In the genomic region with DNA sequence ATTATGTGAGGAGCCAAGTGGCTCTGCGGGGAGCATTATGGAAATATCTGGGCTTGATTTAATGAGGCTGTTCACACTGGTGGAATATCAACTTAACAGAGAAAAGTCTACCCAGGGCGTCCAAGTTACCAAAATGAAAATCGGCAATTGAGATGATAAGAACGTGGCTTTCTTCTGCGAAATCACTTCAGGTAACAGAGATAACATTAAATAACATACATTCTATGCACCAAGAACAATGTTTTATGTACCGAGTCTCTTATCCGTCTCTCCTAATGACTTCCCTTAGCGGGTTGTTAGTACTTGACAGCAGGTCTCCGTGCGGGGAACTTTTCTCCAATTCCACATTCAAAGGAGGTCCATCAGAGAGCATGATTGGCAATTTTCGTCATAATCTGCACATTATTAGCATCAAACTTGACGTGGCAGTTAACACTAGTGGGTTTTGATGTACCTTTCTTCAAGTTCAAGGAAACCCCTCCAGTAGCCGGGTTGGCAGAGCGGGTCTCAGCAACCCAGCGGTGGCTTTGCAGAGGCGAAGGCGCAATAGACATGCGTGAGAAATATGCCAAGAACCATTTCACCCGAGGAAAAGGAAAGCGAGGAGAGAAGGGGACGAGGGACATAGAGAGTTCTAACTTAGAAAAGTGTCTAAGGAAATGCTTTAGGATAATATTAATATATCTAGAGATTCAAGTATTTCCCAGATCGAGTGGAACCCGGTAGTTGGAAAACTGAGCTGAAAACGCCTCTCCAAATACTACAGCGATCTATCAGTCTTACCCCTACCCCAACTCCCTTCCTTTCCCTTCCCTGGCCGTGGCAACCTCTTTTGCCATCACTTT, we compare ENCODE assay signal across 13 cellular contexts. TPM values are rescaled to one million over a fixed set of nuclear protein-coding genes. Genes with fewer than 3 reads are reported as not detected.
DNase-seq lines count a peak whose midpoint lies in the region; ATAC-seq, FAIRE-seq and TF ChIP-seq lines count a peak whose summit lies in the region.
"Had no signal": no experiment of that assay in that cellular context is flagged by ENCODE, and none has a peak within 500 bp of the region (broad histone marks: within the 10 kb centered on the region; RNA-seq: fewer than 3 reads in every experiment).

No MANE protein-coding gene starts in this region.

- H3K9ac ChIP-seq in endothelial cell of umbilical vein (replicated peaks; ENCODE audit: extremely low read depth, insufficient read depth, low read length) (no peak overlapping the region), skeletal muscle satellite cell (ENCODE audit: low read depth, low read length) (no peak overlapping the region)

- peaks cover 89% of the 10 kb centered on the region for H3K27me3 Mint-ChIP-seq in activated T-cell treated with anti-CD3 and anti-CD28 coated beads, Interleukin-2, amount 50 U/mL, for 24 hours

- dilution Hi-C loops in endothelial cell of umbilical vein (cut with MboI; ENCODE audit: extremely low pct_ligation_motif_present, low sequenced_read_pairs), result no loop called here

- H3K4me1 ChIP-seq in endothelial cell of umbilical vein (ENCODE audit: control insufficient read depth, extremely low read depth, insufficient read depth, low read length) (no peaks in the 10 kb centered on the region), skeletal muscle satellite cell (ENCODE audit: control insufficient read depth, insufficient read depth, low read length) (peaks cover 13% of the 10 kb centered on the region)

- no peak for FAIRE-seq in endothelial cell of umbilical vein (lab: Jason Lieb, UNC)

- H3K27me3 ChIP-seq in endothelial cell of umbilical vein (ENCODE audit: control insufficient read depth in 2 of 2, insufficient read depth in 2 of 2, low read length in 2 of 2) (peaks cover 79 to 97% of the 10 kb centered on the region in 2 experiments), skeletal muscle satellite cell (ENCODE audit: control insufficient read depth, insufficient read depth, low read length) (peaks cover 97% of the 10 kb centered on the region)

- peaks cover 9% of the 10 kb centered on the region for H3K36me3 Mint-ChIP-seq in activated T-cell treated with anti-CD3 and anti-CD28 coated beads, Interleukin-2, amount 50 U/mL, for 24 hours (ENCODE audit: low read depth)

- CTCF ChIA-PET in endothelial cell of umbilical vein (lab: Charles Lee), result interaction anchor here (1.3 to 2.8 kb wide), 5 partner anchors 7 to 771 kb away, joined by 3 to 19 read pairs (median 10); no protein-coding TSS in a partner anchor

- peaks cover 2% of the 10 kb centered on the region for H4K20me1 ChIP-seq in endothelial cell of umbilical vein (replicated peaks; ENCODE audit: control insufficient read depth, extremely low read depth, insufficient read depth, low read length)

- no peak for TF ChIP-seq CTCF in endothelial cell of umbilical vein (IDR thresholded peaks at IDR 0.05; ENCODE audit: extremely low read depth in 1 of 2, insufficient read depth in 1 of 2, low read depth in 1 of 2, low read length in 2 of 2)

- intact Hi-C loops in endothelial cell of umbilical vein (cut with micrococcal nuclease), result no loop called here

- no peak for ATAC-seq in GM18873 (IDR thresholded peaks at IDR 0.05; ENCODE audit: low FRiP score, unreplicated experiment)

- peaks cover 20% of the 10 kb centered on the region for H3K9me3 Mint-ChIP-seq in activated T-cell treated with anti-CD3 and anti-CD28 coated beads, Interleukin-2, amount 50 U/mL, for 24 hours

- no peak overlapping the region for H3K27ac ChIP-seq in endothelial cell of umbilical vein (ENCODE audit: insufficient read depth, low read depth, low read length)
- H3K27ac ChIP-seq: stomach had no signal

- H3K9me1 ChIP-seq in endothelial cell of umbilical vein (replicated peaks; ENCODE audit: control insufficient read depth, extremely low read depth, insufficient read depth, low read length), result no peaks in the 10 kb centered on the region

- TF ChIP-seq POLR2A in endothelial cell of umbilical vein (IDR thresholded peaks at IDR 0.05; ENCODE audit: low read depth, low read length), result no peak

- BruUV-seq in endothelial cell of umbilical vein (replicated peaks; lab: Mats Ljungman, UMichigan), result no TSS peak

- no peak overlapping the region for H2AFZ ChIP-seq in endothelial cell of umbilical vein (ENCODE audit: low read depth, low read length)

- H3K4me1 Mint-ChIP-seq in activated T-cell treated with anti-CD3 and anti-CD28 coated beads, Interleukin-2, amount 50 U/mL, for 24 hours (ENCODE audit: low read depth), result peaks cover 18% of the 10 kb centered on the region

- H3K4me2 ChIP-seq in endothelial cell of umbilical vein (ENCODE audit: insufficient read depth, low read length), result no peak overlapping the region
- peak overlapping the region; percentile 66 for H3K4me2 ChIP-seq in skeletal muscle satellite cell (ENCODE audit: low read length)

- H3K36me3 ChIP-seq in endothelial cell of umbilical vein (ENCODE audit: control insufficient read depth in 2 of 2, extremely low read depth in 1 of 2, insufficient read depth in 2 of 2, low read length in 2 of 2) (no peaks in the 10 kb centered on the region), skeletal muscle satellite cell (ENCODE audit: insufficient read depth, low read length) (no peaks in the 10 kb centered on the region)
- H3K36me3 ChIP-seq: stomach had no signal

- POLR2A ChIA-PET in endothelial cell of umbilical vein (lab: Charles Lee), result no interaction called here

- DNase-seq in activated T-cell treated with anti-CD3 and anti-CD28 coated beads, Interleukin-2, amount 50 U/mL, for 24 hours, result no peak
- no peak for DNase-seq in activated T-cell treated with anti-CD3 and anti-CD28 coated beads, Interleukin-2, amount 50 U/mL, for 48 hours
- DNase-seq in NCI-H2227 treated with DMSO at 0.1 percent for 48 hours (lab: John Stamatoyannopoulos, UW) (peak; percentile 46), endothelial cell of umbilical vein (ENCODE audit: low read depth, low spot score) (no peak), SW480 (ENCODE audit: low spot score) (no peak)
- DNase-seq in activated effector memory CD4-positive, alpha-beta T cell treated with Interleukin-2 at 50 U/mL for 16 hours, result no peak
- DNase-seq: midbrain, stomach had no signal

- H3K79me2 ChIP-seq in endothelial cell of umbilical vein (ENCODE audit: control insufficient read depth, insufficient read depth, low read length), result no peaks in the 10 kb centered on the region

- H3K9me3 ChIP-seq in endothelial cell of umbilical vein (replicated peaks; ENCODE audit: control insufficient read depth, insufficient read depth, low read length), result no peaks in the 10 kb centered on the region
- peaks cover 7% of the 10 kb centered on the region for H3K9me3 ChIP-seq in skeletal muscle satellite cell (replicated peaks; ENCODE audit: low read length)

- H3K4me3 Mint-ChIP-seq in activated T-cell treated with anti-CD3 and anti-CD28 coated beads, Interleukin-2, amount 50 U/mL, for 24 hours, result peak overlapping the region; percentile 43

- H3K27ac Mint-ChIP-seq in activated T-cell treated with anti-CD3 and anti-CD28 coated beads, Interleukin-2, amount 50 U/mL, for 24 hours, result peak overlapping the region; percentile 80

- H3K4me3 ChIP-seq in endothelial cell of umbilical vein (replicated peaks in 1 of 3; ENCODE audit: insufficient read depth in 1 of 3, low read depth in 1 of 3, low read length in 3 of 3) (no peak overlapping the region), skeletal muscle satellite cell (ENCODE audit: low read length) (no peak overlapping the region)

RNA-seq across cellular contexts. Expression of gene EVX2, which starts 5.1 kb away (rescaled TPM):
- total RNA-seq in endothelial cell of umbilical vein, result not detected in 2 replicates
- not detected in 2 replicates for polyA plus RNA-seq in endothelial cell of umbilical vein
- polyA plus RNA-seq in endothelial cell of umbilical vein (2011; cell fraction: cytosol; rRNA removed), result not detected in 2 replicates
- not detected in 2 replicates for polyA plus RNA-seq in endothelial cell of umbilical vein (2011; cell fraction: nucleus; rRNA removed)
- polyA plus RNA-seq in endothelial cell of umbilical vein (2012), result not detected in 2 replicates
- not detected in 2 replicates for polyA minus RNA-seq in endothelial cell of umbilical vein
- polyA minus RNA-seq in endothelial cell of umbilical vein (2011; cell fraction: cytosol; rRNA and poly(A)+ RNA removed), result not detected
- not detected in 2 replicates for polyA minus RNA-seq in endothelial cell of umbilical vein (2011; cell fraction: nucleus; rRNA and poly(A)+ RNA removed)
- total RNA-seq in skeletal muscle satellite cell (2012; rRNA removed), result not detected in 2 replicates
- total RNA-seq: glomerular endothelial cell, NCI-H460, stomach had no signal
- polyA plus RNA-seq: BJ, stomach had no signal

RNA-seq across cellular contexts. Expression of gene HOXD13, which starts 13.9 kb away (rescaled TPM):
- total RNA-seq in endothelial cell of umbilical vein, result not detected in 2 replicates
- not detected in 2 replicates for polyA plus RNA-seq in endothelial cell of umbilical vein
- polyA plus RNA-seq in endothelial cell of umbilical vein (2011; cell fraction: cytosol; rRNA removed), result not detected in 2 replicates
- polyA plus RNA-seq in endothelial cell of umbilical vein (2011; cell fraction: nucleus; rRNA removed), result not detected in 2 replicates
- polyA plus RNA-seq in endothelial cell of umbilical vein (2012), result not detected in 2 replicates
- not detected in 2 replicates for polyA minus RNA-seq in endothelial cell of umbilical vein
- polyA minus RNA-seq in endothelial cell of umbilical vein (2011; cell fraction: cytosol; rRNA and poly(A)+ RNA removed), result not detected
- not detected in 2 replicates for polyA minus RNA-seq in endothelial cell of umbilical vein (2011; cell fraction: nucleus; rRNA and poly(A)+ RNA removed)
- total RNA-seq in skeletal muscle satellite cell (2012; rRNA removed), result not detected in 2 replicates
- total RNA-seq: glomerular endothelial cell, stomach had no signal
- polyA plus RNA-seq: stomach had no signal

RNA-seq across cellular contexts. Expression of gene HOXD12, which starts 20.9 kb away (rescaled TPM):
- not detected in 2 replicates for total RNA-seq in endothelial cell of umbilical vein
- polyA plus RNA-seq in endothelial cell of umbilical vein, result not detected in 2 replicates
- polyA plus RNA-seq in endothelial cell of umbilical vein (2011; cell fraction: cytosol; rRNA removed), result not detected in 2 replicates
- not detected in 2 replicates for polyA plus RNA-seq in endothelial cell of umbilical vein (2011; cell fraction: nucleus; rRNA removed)
- not detected in 2 replicates for polyA plus RNA-seq in endothelial cell of umbilical vein (2012)
- not detected in 2 replicates for polyA minus RNA-seq in endothelial cell of umbilical vein
- not detected for polyA minus RNA-seq in endothelial cell of umbilical vein (2011; cell fraction: cytosol; rRNA and poly(A)+ RNA removed)
- polyA minus RNA-seq in endothelial cell of umbilical vein (2011; cell fraction: nucleus; rRNA and poly(A)+ RNA removed), result not detected in 2 replicates
- not detected in 2 replicates for total RNA-seq in skeletal muscle satellite cell (2012; rRNA removed)
- total RNA-seq: glomerular endothelial cell, stomach had no signal
- polyA plus RNA-seq: BJ, stomach had no signal

RNA-seq across cellular contexts. Expression of gene HOXD11, which starts 28.4 kb away (rescaled TPM):
- total RNA-seq in endothelial cell of umbilical vein, result not detected in 2 replicates
- not detected in 2 replicates for polyA plus RNA-seq in endothelial cell of umbilical vein
- polyA plus RNA-seq in endothelial cell of umbilical vein (2011; cell fraction: cytosol; rRNA removed), result not detected in 2 replicates
- polyA plus RNA-seq in endothelial cell of umbilical vein (2011; cell fraction: nucleus; rRNA removed), result not detected in 2 replicates
- polyA plus RNA-seq in endothelial cell of umbilical vein (2012), result not detected in 2 replicates
- polyA minus RNA-seq in endothelial cell of umbilical vein, result not detected in 2 replicates
- polyA minus RNA-seq in endothelial cell of umbilical vein (2011; cell fraction: cytosol; rRNA and poly(A)+ RNA removed), result 1.0 TPM
- not detected in 2 replicates for polyA minus RNA-seq in endothelial cell of umbilical vein (2011; cell fraction: nucleus; rRNA and poly(A)+ RNA removed)
- not detected in 2 replicates for total RNA-seq in skeletal muscle satellite cell (2012; rRNA removed)
- total RNA-seq: NCI-H460, stomach had no signal
- polyA plus RNA-seq: stomach had no signal

RNA-seq across cellular contexts. Expression of gene HOXD10, which starts 37.9 kb away (rescaled TPM):
- not detected in 2 replicates for total RNA-seq in endothelial cell of umbilical vein
- polyA plus RNA-seq in endothelial cell of umbilical vein, result not detected in 2 replicates
- not detected in 2 replicates for polyA plus RNA-seq in endothelial cell of umbilical vein (2011; cell fraction: cytosol; rRNA removed)
- not detected in 2 replicates for polyA plus RNA-seq in endothelial cell of umbilical vein (2011; cell fraction: nucleus; rRNA removed)
- not detected in 2 replicates for polyA plus RNA-seq in endothelial cell of umbilical vein (2012)
- polyA minus RNA-seq in endothelial cell of umbilical vein, result not detected in 2 replicates
- not detected for polyA minus RNA-seq in endothelial cell of umbilical vein (2011; cell fraction: cytosol; rRNA and poly(A)+ RNA removed)
- polyA minus RNA-seq in endothelial cell of umbilical vein (2011; cell fraction: nucleus; rRNA and poly(A)+ RNA removed), result not detected in 2 replicates
- 0.22 and 0.25 TPM in 2 replicates for total RNA-seq in skeletal muscle satellite cell (2012; rRNA removed)
- polyA plus RNA-seq: stomach had no signal
